30 cellular contexts compared by ENCODE assay signal in the genomic region with DNA sequence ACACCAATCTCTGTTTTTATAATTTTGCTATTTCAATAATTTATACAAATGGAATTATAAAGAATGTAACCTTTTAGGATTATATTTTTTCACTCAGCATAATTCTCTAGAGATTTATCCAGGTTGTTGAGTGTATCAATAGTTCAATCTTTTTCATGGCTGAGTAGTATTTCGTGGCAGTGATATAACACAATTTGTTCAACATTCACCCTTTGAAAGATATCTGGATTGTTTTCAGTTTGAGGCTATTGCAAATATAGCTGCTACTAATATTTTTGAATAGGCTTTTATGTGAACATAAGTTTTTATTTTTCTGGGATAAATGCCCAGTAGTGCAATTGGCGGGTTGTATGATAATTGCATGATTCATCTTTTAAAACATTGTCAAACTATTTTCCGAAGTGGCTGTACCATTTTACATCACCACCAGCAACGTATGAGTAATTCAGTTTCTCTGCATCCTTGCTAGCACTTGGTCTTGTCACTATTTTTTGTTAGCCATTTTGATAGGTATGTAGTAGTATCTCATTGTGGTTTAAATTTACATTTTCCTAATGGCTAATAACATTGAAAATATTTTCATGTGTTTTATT. TPM values are rescaled to one million over a fixed set of nuclear protein-coding genes. Genes with fewer than 3 reads are reported as not detected.
DNase-seq lines count a peak whose midpoint lies in the region; ATAC-seq, FAIRE-seq and TF ChIP-seq lines count a peak whose summit lies in the region.
"Had no signal": no experiment of that assay in that cellular context is flagged by ENCODE, and none has a peak within 500 bp of the region (broad histone marks: within the 10 kb centered on the region; RNA-seq: fewer than 3 reads in every experiment).

No MANE protein-coding gene starts in this region.

- no peaks in the 10 kb centered on the region for H3K9me2 ChIP-seq in PC-3 (replicated peaks; ENCODE audit: low read length)

- H3K27me3 Mint-ChIP-seq in WTC11 (ENCODE audit: low read depth): peaks cover 6% of the 10 kb centered on the region
- H3K27me3 Mint-ChIP-seq: activated naive CD4-positive, alpha-beta T cell treated with anti-CD3 and anti-CD28 coated beads, Interleukin-2, amount 50 U/mL, for 24 hours; memory B cell had no signal

- H3K4me1 ChIP-seq in PC-3 (ENCODE audit: insufficient read depth, low read length): no peaks in the 10 kb centered on the region
- H3K4me1 ChIP-seq: BLaER1 treated with 17β-estradiol and CSF1 and Interleukin-3, amounts not matched to agents 10 nM and 100 nM; Peyer's patch; suprapubic skin; upper lobe of left lung had no signal

- no peaks in the 10 kb centered on the region for H3K36me3 ChIP-seq in PC-3 (ENCODE audit: low read depth, low read length)
- H3K36me3 ChIP-seq: BLaER1 treated with 17β-estradiol and CSF1 and Interleukin-3, amounts not matched to agents 10 nM and 100 nM; esophagus muscularis mucosa; Peyer's patch; suprapubic skin; upper lobe of left lung had no signal

- ATAC-seq in PC-3 (peak; percentile 59), WTC11 (no peak)
- ATAC-seq: left lobe of liver had no signal

- intact Hi-C loops in PC-3 (cut with micrococcal nuclease): no loop called here

- H2AFZ ChIP-seq in PC-3 (ENCODE audit: low read length): no peak overlapping the region

- H4K20me1 ChIP-seq in PC-3 (ENCODE audit: low read length): no peaks in the 10 kb centered on the region
- H4K20me1 ChIP-seq: BLaER1 treated with 17β-estradiol and CSF1 and Interleukin-3, amounts not matched to agents 10 nM and 100 nM had no signal

- H3K27me3 ChIP-seq in PC-3 (ENCODE audit: low read length): no peaks in the 10 kb centered on the region
- H3K27me3 ChIP-seq: BLaER1 treated with 17β-estradiol and CSF1 and Interleukin-3, amounts not matched to agents 10 nM and 100 nM; esophagus muscularis mucosa; Peyer's patch; suprapubic skin; upper lobe of left lung had no signal

- no peaks in the 10 kb centered on the region for H3K4me1 Mint-ChIP-seq in WTC11
- H3K4me1 Mint-ChIP-seq: memory B cell, nephron had no signal

- CTCF ChIA-PET in PC-3 (lab: Charles Lee): interaction anchor here (0.6 kb wide), 1 partner anchor 55 kb away, joined by 4 read pairs; no protein-coding TSS in a partner anchor
- CTCF ChIA-PET in WTC11 (lab: Charles Lee): no interaction called here

- no TSS peak for BruUV-seq in PC-3 (replicated peaks; lab: Mats Ljungman, UMichigan)

- peak; percentile 57 for DNase-seq in HCEC 1CT
- DNase-seq in PC-3: peak; percentile 70
- DNase-seq in foreskin fibroblast: peak; percentile 16 to 54
- no peak for DNase-seq in NCI-H345 (lab: John Stamatoyannopoulos, UW)
- DNase-seq in central memory CD4-positive, alpha-beta T cell: no peak
- no peak for DNase-seq in WTC11 (ENCODE audit: low spot score)
- DNase-seq: activated T-cell treated with anti-CD3 and anti-CD28 coated beads for 4 hours; amygdala; caudate nucleus; dermis blood vessel endothelial cell; GDM1; glutamatergic neuron; NCI-H1417; NCI-H2081; NCI-H226; Peyer's patch; SHP77; stimulated activated naive CD4-positive, alpha-beta T cell; upper lobe of left lung had no signal

- H3K4me3 Mint-ChIP-seq in WTC11: no peak overlapping the region
- H3K4me3 Mint-ChIP-seq: activated naive CD4-positive, alpha-beta T cell treated with anti-CD3 and anti-CD28 coated beads, Interleukin-2, amount 50 U/mL, for 24 hours; memory B cell; nephron; T-helper 2 cell treated with Interferon-gamma antibody and Interleukin-4, amounts not matched to agents 5 μg/mL and 100 μg/mL, for 36 hours had no signal

- no peaks in the 10 kb centered on the region for H3K9me3 ChIP-seq in PC-3 (ENCODE audit: low read length)
- H3K9me3 ChIP-seq: esophagus muscularis mucosa, Peyer's patch, suprapubic skin, upper lobe of left lung had no signal

- H3K27ac Mint-ChIP-seq in WTC11: no peak overlapping the region
- H3K27ac Mint-ChIP-seq: activated naive CD4-positive, alpha-beta T cell treated with anti-CD3 and anti-CD28 coated beads, Interleukin-2, amount 50 U/mL, for 24 hours; activated T-helper 2 cell treated with anti-CD3 and anti-CD28 coated beads, Interferon-gamma antibody, Interleukin-2, Interleukin-4, amounts not matched to agents 10 μg/mL and 5 μg/mL and 100 μg/mL, durations not matched to agents 14 hours and 24 hours and 36 hours; memory B cell; nephron; T-helper 2 cell treated with Interferon-gamma antibody and Interleukin-4, amounts not matched to agents 5 μg/mL and 100 μg/mL, for 36 hours had no signal

- H3K4me2 ChIP-seq in PC-3 (ENCODE audit: low read length): no peak overlapping the region
- H3K4me2 ChIP-seq: BLaER1 treated with 17β-estradiol and CSF1 and Interleukin-3, amounts not matched to agents 10 nM and 100 nM; KMS-11 had no signal

- no peak overlapping the region for H3K9ac ChIP-seq in PC-3 (ENCODE audit: low read length)
- H3K9ac ChIP-seq: BLaER1 treated with 17β-estradiol and CSF1 and Interleukin-3, amounts not matched to agents 10 nM and 100 nM; KMS-11 had no signal

- H3K4me3 ChIP-seq in PC-3 (ENCODE audit: low read length) (no peak overlapping the region), foreskin fibroblast (ENCODE audit: low read depth in 1 of 2, low read length in 2 of 2) (no peak overlapping the region)
- H3K4me3 ChIP-seq: BLaER1 treated with 17β-estradiol and CSF1 and Interleukin-3, amounts not matched to agents 10 nM and 100 nM; esophagus muscularis mucosa; Peyer's patch; suprapubic skin; upper lobe of left lung had no signal

- TF ChIP-seq CTCF in PC-3 (conservative IDR thresholded peaks at IDR 0.05; ENCODE audit: low read depth, low read length) (no peak), foreskin fibroblast (IDR thresholded peaks at IDR 0.05; ENCODE audit: low read depth, low read length) (no peak), WTC11 (IDR thresholded peaks at IDR 0.05) (no peak)

- H3K36me3 Mint-ChIP-seq in WTC11: 0 out of 2 replicates have a peak, but pooled peaks cover 5% of the 10 kb centered on the region
- H3K36me3 Mint-ChIP-seq: activated naive CD4-positive, alpha-beta T cell treated with anti-CD3 and anti-CD28 coated beads, Interleukin-2, amount 50 U/mL, for 24 hours; memory B cell had no signal

- no peaks in the 10 kb centered on the region for H3K79me2 ChIP-seq in PC-3 (ENCODE audit: low read length)

- H3F3A ChIP-seq in PC-3 (ENCODE audit: low read length, unreplicated experiment): no peaks in the 10 kb centered on the region

- POLR2A ChIA-PET in PC-3 (lab: Charles Lee; ENCODE audit: unreplicated experiment): no interaction called here
- POLR2A ChIA-PET in WTC11 (lab: Charles Lee): no interaction called here

- peaks cover 43% of the 10 kb centered on the region for H3K9me3 Mint-ChIP-seq in WTC11

- FAIRE-seq in colon (lab: Jason Lieb, UNC): peak; percentile 21

- no peak overlapping the region for H3K27ac ChIP-seq in PC-3 (ENCODE audit: low read length)
- H3K27ac ChIP-seq: BLaER1 treated with 17β-estradiol and CSF1 and Interleukin-3, amounts not matched to agents 10 nM and 100 nM; esophagus muscularis mucosa; KMS-11; Peyer's patch; suprapubic skin; upper lobe of left lung had no signal

TF ChIP-seq in WTC11, 78 proteins besides CTCF, POLR2A, EP300 and RAD21:
- TF ChIP-seq NFYB (CRISPR knock-in tag; conservative IDR thresholded peaks at IDR 0.05; ENCODE audit: low read depth): no peak
- no peak for TF ChIP-seq ATF1 (CRISPR knock-in tag; IDR thresholded peaks at IDR 0.05)
- TF ChIP-seq NR3C1 (CRISPR knock-in tag; conservative IDR thresholded peaks at IDR 0.05; ENCODE audit: low read depth): no peak
- TF ChIP-seq CBFB (CRISPR knock-in tag; IDR thresholded peaks at IDR 0.05; ENCODE audit: low read depth): no peak
- no peak for TF ChIP-seq JUN (CRISPR knock-in tag; IDR thresholded peaks at IDR 0.05)

RNA-seq across cellular contexts. Expression of a gene that starts 55.6 kb away (rescaled TPM):
- total RNA-seq in PC-3 (2014; rRNA removed): 31.7 and 36.3 TPM in 2 replicates
- total RNA-seq in WTC11 (2021): 22.3 to 27.2 TPM (median 23.5 TPM) in 3 replicates

Comparison
In these comparisons a context has a peak if more than half of its experiments do, and no peak if none do; other contexts are left out.
1. DNase-seq: peak in HCEC 1CT (single experiment), PC-3 (single experiment) and foreskin fibroblast (2 of 2); none in NCI-H345 (single experiment), central memory CD4-positive, alpha-beta T cell (single experiment) and WTC11 (single experiment).